In the genomic region with DNA sequence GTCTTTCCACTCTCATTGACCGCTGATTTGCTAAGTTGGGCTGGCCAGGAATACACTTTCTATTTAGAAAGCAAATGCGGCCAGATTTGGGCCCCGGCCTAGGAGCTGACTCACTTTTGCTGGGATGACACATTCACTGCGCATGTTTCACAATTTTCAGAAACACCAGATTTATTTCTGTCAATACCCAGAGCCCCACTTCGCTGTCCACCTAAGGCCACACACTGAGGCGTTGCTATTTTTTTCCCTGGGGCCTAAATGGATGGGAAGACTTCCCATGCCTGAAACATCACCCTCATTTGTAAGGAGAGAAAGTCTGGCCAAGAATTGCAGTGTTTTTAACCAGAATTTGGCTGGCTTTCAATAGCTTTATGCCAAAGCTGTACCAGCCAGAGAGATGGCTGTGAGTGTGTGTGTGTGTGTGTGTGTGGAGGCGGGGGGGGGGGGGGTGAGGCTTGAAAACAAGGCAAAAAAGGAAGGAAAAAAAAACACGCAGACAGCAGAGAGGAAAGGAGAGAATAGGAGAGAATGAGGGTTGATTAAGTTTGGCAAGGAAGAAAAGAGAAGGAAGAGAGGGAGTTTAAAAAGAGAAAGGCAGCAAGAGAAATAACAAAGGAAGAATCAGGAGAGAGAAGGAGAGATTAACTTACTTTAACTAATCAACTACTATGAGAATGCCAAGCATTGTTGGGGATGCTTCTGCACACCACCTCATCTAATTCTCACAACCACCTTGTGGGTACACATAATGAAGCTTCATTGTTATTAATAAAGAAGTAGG, we compare ENCODE assay signal across 8 cellular contexts.
DNase-seq lines count a peak whose midpoint lies in the region.

No MANE protein-coding gene starts in this region.

- no peaks in the 10 kb centered on the region for H3K27me3 ChIP-seq in trophoblast cell (ENCODE audit: insufficient read depth, low read length)

- H3K36me3 Mint-ChIP-seq in T-helper 2 cell treated with Interferon-gamma antibody and Interleukin-4, amounts not matched to agents 5 μg/mL and 100 μg/mL, for 36 hours (ENCODE audit: low read depth), result no peaks in the 10 kb centered on the region
- no peaks in the 10 kb centered on the region for H3K36me3 Mint-ChIP-seq in activated naive CD4-positive, alpha-beta T cell treated with anti-CD3 and anti-CD28 coated beads for 36 hours (ENCODE audit: low read depth)

- H3K4me3 ChIP-seq in trophoblast cell (ENCODE audit: low read depth, low read length), result no peak overlapping the region

- H3K9me3 ChIP-seq in trophoblast cell (ENCODE audit: insufficient read depth, low read depth, low read length), result no peaks in the 10 kb centered on the region

- no peak overlapping the region for H3K14ac ChIP-seq in trophoblast cell (ENCODE audit: low read length)

- no peak overlapping the region for H2AK5ac ChIP-seq in trophoblast cell (ENCODE audit: low read length)

- H2BK12ac ChIP-seq in trophoblast cell (ENCODE audit: low read length), result no peak overlapping the region

- no peak overlapping the region for H3K23ac ChIP-seq in trophoblast cell (ENCODE audit: low read length)

- no peak overlapping the region for H3K4ac ChIP-seq in trophoblast cell (ENCODE audit: low read depth, low read length)

- no peak overlapping the region for H3K27ac Mint-ChIP-seq in T-helper 2 cell treated with Interferon-gamma antibody and Interleukin-4, amounts not matched to agents 5 μg/mL and 100 μg/mL, for 36 hours
- H3K27ac Mint-ChIP-seq in activated naive CD4-positive, alpha-beta T cell treated with anti-CD3 and anti-CD28 coated beads for 36 hours, result no peak overlapping the region

- H3K4me2 ChIP-seq in trophoblast cell (ENCODE audit: low read length), result no peak overlapping the region

- no peak overlapping the region for H4K8ac ChIP-seq in trophoblast cell (ENCODE audit: low read depth, low read length)

- H3K79me2 ChIP-seq in trophoblast cell (ENCODE audit: control insufficient read depth, insufficient read depth, low read length, poor library complexity), result no peaks in the 10 kb centered on the region

- no peak overlapping the region for H3K18ac ChIP-seq in trophoblast cell (ENCODE audit: low read length)

- H4K12ac ChIP-seq in trophoblast cell (ENCODE audit: low read depth, low read length), result no peak overlapping the region

- H4K91ac ChIP-seq in trophoblast cell (ENCODE audit: low read depth, low read length), result no peak overlapping the region

- CTCF ChIA-PET in activated naive CD4-positive, alpha-beta T cell treated with anti-CD3 and anti-CD28 coated beads for 36 hours (lab: Charles Lee), result no interaction called here

- H3K36me3 ChIP-seq in trophoblast cell (ENCODE audit: control insufficient read depth in 1 of 2, insufficient read depth in 2 of 2, low read length in 2 of 2), result no peaks in the 10 kb centered on the region

- H3K79me1 ChIP-seq in trophoblast cell (ENCODE audit: low read length), result peaks cover 2% of the 10 kb centered on the region

- DNase-seq in GM04503 (ENCODE audit: low read depth) (peak; percentile 97), RKO (ENCODE audit: low spot score) (peak; percentile 93), fibroblast of peridontal ligament (ENCODE audit: extremely low read depth) (peak; percentile 100), trophoblast cell (peak; percentile 60 to 77), D341Med (ENCODE audit: low spot score) (no peak), iPS-NIHi7 (ENCODE audit: extremely low spot score) (no peak)
- no peak for DNase-seq in T-helper 2 cell treated with Interferon-gamma antibody and Interleukin-4, amounts not matched to agents 5 μg/mL and 100 μg/mL, for 36 hours (ENCODE audit: low spot score)
- DNase-seq in activated naive CD4-positive, alpha-beta T cell treated with anti-CD3 and anti-CD28 coated beads for 36 hours, result no peak

- no peaks in the 10 kb centered on the region for H3K9me3 Mint-ChIP-seq in T-helper 2 cell treated with Interferon-gamma antibody and Interleukin-4, amounts not matched to agents 5 μg/mL and 100 μg/mL, for 36 hours
- no peaks in the 10 kb centered on the region for H3K9me3 Mint-ChIP-seq in activated naive CD4-positive, alpha-beta T cell treated with anti-CD3 and anti-CD28 coated beads for 36 hours

- no peak overlapping the region for H2AFZ ChIP-seq in trophoblast cell (ENCODE audit: insufficient read depth, low read length, poor library complexity)

- no peak overlapping the region for H3K27ac ChIP-seq in trophoblast cell (ENCODE audit: low read depth, low read length)

- H2BK5ac ChIP-seq in trophoblast cell (ENCODE audit: low read depth, low read length, poor library complexity), result peak overlapping the region; percentile 18

- intact Hi-C loops in activated naive CD4-positive, alpha-beta T cell treated with anti-CD3 and anti-CD28 coated beads for 36 hours (cut with micrococcal nuclease), result no loop called here

- no peak overlapping the region for H2BK120ac ChIP-seq in trophoblast cell (ENCODE audit: insufficient read depth, low read length, poor library complexity)

- no CpG with 5 or more reads among the region's 8 CpGs for WGBS in trophoblast cell (ENCODE audit: extremely low coverage, insufficient coverage, insufficient read length)

- no peak overlapping the region for H3K9ac ChIP-seq in trophoblast cell (ENCODE audit: low read length)

- H3K27me3 Mint-ChIP-seq in T-helper 2 cell treated with Interferon-gamma antibody and Interleukin-4, amounts not matched to agents 5 μg/mL and 100 μg/mL, for 36 hours (ENCODE audit: low read depth), result no peaks in the 10 kb centered on the region
- H3K27me3 Mint-ChIP-seq in activated naive CD4-positive, alpha-beta T cell treated with anti-CD3 and anti-CD28 coated beads for 36 hours (ENCODE audit: low read depth), result no peaks in the 10 kb centered on the region

- H3K4me1 Mint-ChIP-seq in T-helper 2 cell treated with Interferon-gamma antibody and Interleukin-4, amounts not matched to agents 5 μg/mL and 100 μg/mL, for 36 hours (ENCODE audit: low read depth), result no peaks in the 10 kb centered on the region
- H3K4me1 Mint-ChIP-seq in activated naive CD4-positive, alpha-beta T cell treated with anti-CD3 and anti-CD28 coated beads for 36 hours (ENCODE audit: low read depth), result no peaks in the 10 kb centered on the region

- peaks cover 7 to 9% of the 10 kb centered on the region in 2 experiments for H3K4me1 ChIP-seq in trophoblast cell (ENCODE audit: control insufficient read depth in 1 of 2, insufficient read depth in 2 of 2, low read length in 2 of 2)

- no peak overlapping the region for H3K4me3 Mint-ChIP-seq in T-helper 2 cell treated with Interferon-gamma antibody and Interleukin-4, amounts not matched to agents 5 μg/mL and 100 μg/mL, for 36 hours
- no peak overlapping the region for H3K4me3 Mint-ChIP-seq in activated naive CD4-positive, alpha-beta T cell treated with anti-CD3 and anti-CD28 coated beads for 36 hours

Comparison
In these comparisons a context has a peak if more than half of its experiments do, and no peak if none do; other contexts are left out.
1. DNase-seq: peak in GM04503 (single experiment), RKO (single experiment), fibroblast of peridontal ligament (single experiment) and trophoblast cell (2 of 2); none in D341Med (single experiment), iPS-NIHi7 (single experiment), T-helper 2 cell treated with Interferon-gamma antibody and Interleukin-4, amounts not matched to agents 5 μg/mL and 100 μg/mL, for 36 hours (single experiment) and activated naive CD4-positive, alpha-beta T cell treated with anti-CD3 and anti-CD28 coated beads for 36 hours (single experiment).